Comparison of ENCODE assay signal across 11 cellular contexts in genomic region chr6:15715060-15715459, GRCh38. TPM values are rescaled to one million over a fixed set of nuclear protein-coding genes. Genes with fewer than 3 reads are reported as not detected.
A peak's percentile ranks its signal among the peaks of the same experiment; 100 is the strongest.
DNase-seq lines count a peak whose midpoint lies in the region; ATAC-seq, FAIRE-seq and TF ChIP-seq lines count a peak whose summit lies in the region.
"Had no signal": no experiment of that assay in that cellular context is flagged by ENCODE, and none has a peak within 500 bp of the region (broad histone marks: within the 10 kb centered on the region; RNA-seq: fewer than 3 reads in every experiment).

No MANE protein-coding gene starts in this region.

- H3K9ac ChIP-seq in mammary epithelial cell (ENCODE audit: insufficient read depth, low read length) (no peak overlapping the region), smooth muscle cell (ENCODE audit: low read depth) (no peak overlapping the region), HepG2 (ENCODE audit: insufficient read depth, low read depth, low read length) (no peak overlapping the region)

- POLR2A ChIA-PET in HepG2 (lab: Yijun Ruan, JAX), result no interaction called here

- H3K4me1 ChIP-seq in mammary epithelial cell (ENCODE audit: insufficient read depth, low read length) (peaks cover 13% of the 10 kb centered on the region), smooth muscle cell (ENCODE audit: low read depth) (no peaks in the 10 kb centered on the region), HepG2 (ENCODE audit: insufficient read depth, low read length) (no peaks in the 10 kb centered on the region)

- H3K4me3 ChIP-seq in MG63, result no peak overlapping the region
- no peak overlapping the region for H3K4me3 ChIP-seq in mammary epithelial cell (replicated peaks in 1 of 3; ENCODE audit: insufficient read depth in 1 of 3, low read depth in 2 of 3, low read length in 3 of 3)
- H3K4me3 ChIP-seq in smooth muscle cell, result no peak overlapping the region
- no peak overlapping the region for H3K4me3 ChIP-seq in HepG2 (replicated peaks in 1 of 3; ENCODE audit: insufficient read depth in 1 of 3, low read depth in 2 of 3, low read length in 3 of 3)

- no peak for FAIRE-seq in HepG2 (lab: Jason Lieb, UNC)

- no peak for TF ChIP-seq POLR2A in HepG2 (IDR thresholded peaks at IDR 0.05; ENCODE audit: insufficient read depth in 1 of 2, low read depth in 2 of 2, low read length in 2 of 2)

- H3K9me3 ChIP-seq in MG63, result no peaks in the 10 kb centered on the region
- no peaks in the 10 kb centered on the region for H3K9me3 ChIP-seq in mammary epithelial cell (replicated peaks; ENCODE audit: insufficient read depth, low read length)
- H3K9me3 ChIP-seq in smooth muscle cell (replicated peaks; ENCODE audit: low read depth), result no peaks in the 10 kb centered on the region
- H3K9me3 ChIP-seq in HepG2 (ENCODE audit: low read length), result no peaks in the 10 kb centered on the region

- dilution Hi-C loops in mammary epithelial cell (cut with HindIII; ENCODE audit: low sequenced_read_pairs), result no loop called here

- ATAC-seq in HepG2, result no peak
- ATAC-seq in GM18907 (IDR thresholded peaks at IDR 0.05; ENCODE audit: unreplicated experiment), result no peak

- H3K79me2 ChIP-seq in mammary epithelial cell (ENCODE audit: insufficient read depth, low read length) (no peaks in the 10 kb centered on the region), smooth muscle cell (ENCODE audit: low read depth) (no peaks in the 10 kb centered on the region), HepG2 (ENCODE audit: insufficient read depth, low read length) (no peaks in the 10 kb centered on the region)

- WGBS in mammary epithelial cell (ENCODE audit: low coverage, missing lambda C conversion rate), result 50% methylated on average over 3 of the region's 3 CpGs
- 74% methylated on average over 3 of the region's 3 CpGs for WGBS in smooth muscle cell (ENCODE audit: low lambda C conversion rate)
- WGBS in HepG2 (ENCODE audit: low lambda C conversion rate), result 28% methylated on average over 3 of the region's 3 CpGs

- in situ Hi-C loops in mammary epithelial cell (cut with MboI; ENCODE audit: low sequenced_read_pairs in 2 of 2) (no loop called here), HepG2 (cut with HindIII; ENCODE audit: extremely low pct_ligation_motif_present, low pct_unique_long_range_greater_than_20kb) (no loop called here)

- TF ChIP-seq RAD21 in HepG2 (CRISPR knock-in tag; IDR thresholded peaks at IDR 0.05), result no peak

- CTCF ChIA-PET in mammary epithelial cell (lab: Charles Lee; ENCODE audit: low non-redundant PET) (no interaction called here), HepG2 (lab: Yijun Ruan, JAX; ENCODE audit: low intra/inter-chr PET ratio, low total read pairs) (no interaction called here)

- H3K27me3 ChIP-seq in MG63, result 0 out of 2 replicates have a peak, but pooled peaks cover 2% of the 10 kb centered on the region
- peaks cover 3% of the 10 kb centered on the region for H3K27me3 ChIP-seq in mammary epithelial cell (ENCODE audit: insufficient read depth, low read length)
- H3K27me3 ChIP-seq in smooth muscle cell (ENCODE audit: low read depth), result no peaks in the 10 kb centered on the region
- peaks cover 0 to 12% of the 10 kb centered on the region in 2 experiments; a peak in 1 of 5 replicates for H3K27me3 ChIP-seq in HepG2 (ENCODE audit: control insufficient read depth in 1 of 2, insufficient read depth in 2 of 2, low read length in 2 of 2)

- H3K36me3 ChIP-seq in MG63 (no peaks in the 10 kb centered on the region), mammary epithelial cell (ENCODE audit: insufficient read depth, low read length) (no peaks in the 10 kb centered on the region), smooth muscle cell (ENCODE audit: low read depth) (no peaks in the 10 kb centered on the region), HepG2 (replicated peaks in 1 of 2; ENCODE audit: control insufficient read depth in 1 of 2, insufficient read depth in 2 of 2, low read length in 2 of 2) (no peaks in the 10 kb centered on the region)

- BruUV-seq in mammary epithelial cell (replicated peaks; lab: Mats Ljungman, UMichigan) (no TSS peak), HepG2 (replicated peaks; lab: Mats Ljungman, UMichigan) (no TSS peak)

- H2AFZ ChIP-seq in mammary epithelial cell (ENCODE audit: low read depth, low read length) (no peak overlapping the region), smooth muscle cell (ENCODE audit: low read depth) (no peak overlapping the region), HepG2 (ENCODE audit: low read length) (no peak overlapping the region)

- intact Hi-C loops in mammary epithelial cell (cut with micrococcal nuclease) (no loop called here), HepG2 (cut with micrococcal nuclease; ENCODE audit: unreplicated experiment) (no loop called here)

- TF ChIP-seq EP300 in HepG2 (IDR thresholded peaks at IDR 0.05; ENCODE audit: low read depth in 2 of 2, low read length in 2 of 2) (no peak), HepG2 (CRISPR knock-in tag; IDR thresholded peaks at IDR 0.05; ENCODE audit: borderline replicate concordance) (no peak)

- DNase-seq in activated T-cell treated with anti-CD3 and anti-CD28 coated beads for 24 hours (ENCODE audit: low read depth), result peak; percentile 12
- DNase-seq in activated T-cell treated with anti-CD3 and anti-CD28 coated beads, Interleukin-2, amount 50 U/mL, for 1 hour, result no peak
- DNase-seq in MG63, result peak; percentile 58
- peak; percentile 89 for DNase-seq in mammary epithelial cell
- no peak for DNase-seq in smooth muscle cell (lab: John Stamatoyannopoulos, UW; ENCODE audit: unreplicated experiment)
- DNase-seq in HepG2 (ENCODE audit: low spot score), result no peak
- DNase-seq in NK-92 (lab: John Stamatoyannopoulos, UW; ENCODE audit: unreplicated experiment), result no peak
- DNase-seq: activated CD4-positive, alpha-beta T cell treated with anti-CD3 and anti-CD28 coated beads, Interleukin-2, amount 50 U/mL, for 1 hour; amniotic stem cell; NCI-H1092 had no signal

- no peak overlapping the region for H3K4me2 ChIP-seq in mammary epithelial cell (ENCODE audit: insufficient read depth, low read depth, low read length)
- H3K4me2 ChIP-seq in smooth muscle cell, result no peak overlapping the region
- H3K4me2 ChIP-seq in HepG2 (ENCODE audit: low read depth, low read length), result no peak overlapping the region

- H3K27ac ChIP-seq in mammary epithelial cell (ENCODE audit: insufficient read depth, low read depth, low read length), result no peak overlapping the region
- peak overlapping the region; percentile 4 for H3K27ac ChIP-seq in smooth muscle cell (ENCODE audit: low read depth)
- no peak overlapping the region for H3K27ac ChIP-seq in HepG2 (ENCODE audit: extremely low read length, insufficient read depth, low read length)

- no peak for TF ChIP-seq CTCF in mammary epithelial cell (conservative IDR thresholded peaks at IDR 0.05 in 1 of 2, IDR thresholded peaks at IDR 0.05 in 1 of 2; ENCODE audit: extremely low read depth in 1 of 2, insufficient read depth in 1 of 2, low read depth in 1 of 2, low read length in 2 of 2)
- TF ChIP-seq CTCF in smooth muscle cell (IDR thresholded peaks at IDR 0.05; ENCODE audit: borderline replicate concordance, insufficient read depth, poor library complexity, severe bottlenecking), result no peak
- no peak for TF ChIP-seq CTCF in HepG2 (CRISPR knock-in tag; IDR thresholded peaks at IDR 0.05)

- no peaks in the 10 kb centered on the region for H4K20me1 ChIP-seq in mammary epithelial cell (ENCODE audit: insufficient read depth, low read length)
- no peaks in the 10 kb centered on the region for H4K20me1 ChIP-seq in smooth muscle cell (ENCODE audit: low read depth)
- H4K20me1 ChIP-seq in HepG2 (ENCODE audit: insufficient read depth, low read length), result no peaks in the 10 kb centered on the region

- no peaks in the 10 kb centered on the region for H3F3A ChIP-seq in smooth muscle cell (ENCODE audit: low read depth)

TF ChIP-seq in HepG2, 621 proteins besides CTCF, POLR2A, EP300 and RAD21 (continues in another document):
- TF ChIP-seq NR2F1 (CRISPR knock-in tag; IDR thresholded peaks at IDR 0.05) (no peak), XRCC5 (optimal IDR thresholded peaks at IDR 0.05; ENCODE audit: low read length) (no peak)

RNA-seq across cellular contexts. Expression of gene DTNBP1, which starts 52.2 kb away (rescaled TPM):
- total RNA-seq in MG63 (2014; rRNA removed; shearing (Covaris generic); ENCODE audit: low replicate concordance), result 2.0 and 10.3 TPM in 2 replicates
- total RNA-seq in mammary epithelial cell (1 to 10 TPM; 2.8 to 9.9 TPM), smooth muscle cell (13.9 and 24.2 TPM in 2 replicates), HepG2 (2016; rRNA removed; fragmentation: Illumina TruSeq; extraction: Trizol) (6.6 and 12.7 TPM in 2 replicates)
- polyA plus RNA-seq in mammary epithelial cell (11.1 TPM), smooth muscle cell (11.9 and 14.6 TPM in 2 replicates), HepG2 (2011; rRNA removed) (19.1 and 23.6 TPM in 2 replicates)
- polyA minus RNA-seq in mammary epithelial cell, result 10.1 TPM
- 4.0 and 6.3 TPM in 2 replicates for total RNA-seq in HepG2 (2016; cell fraction: cytosol; rRNA removed; fragmentation: Illumina TruSeq; extraction: Trizol; ENCODE audit: low read depth)
- 7.4 and 13.1 TPM in 2 replicates for total RNA-seq in HepG2 (2016; cell fraction: insoluble cytoplasmic fraction; rRNA removed; fragmentation: Illumina TruSeq; extraction: Trizol)
- 7.6 and 10.7 TPM in 2 replicates for total RNA-seq in HepG2 (2016; cell fraction: membrane; rRNA removed; fragmentation: Illumina TruSeq; extraction: Trizol)
- total RNA-seq in HepG2 (2016; cell fraction: nucleus; rRNA removed; fragmentation: Illumina TruSeq; extraction: Trizol), result 9.5 and 10.2 TPM in 2 replicates
- 14.8 and 15.9 TPM in 2 replicates for polyA plus RNA-seq in HepG2 (2011; cell fraction: cytosol; rRNA removed)
- 10.7 and 11.1 TPM in 2 replicates for polyA plus RNA-seq in HepG2 (2011; cell fraction: nucleus; rRNA removed)
- polyA plus RNA-seq in HepG2 (2012), result 7.9 and 12.4 TPM in 2 replicates
- polyA plus RNA-seq in HepG2 (2016; cell fraction: cytosol; fragmentation: Illumina TruSeq; extraction: Trizol; ENCODE audit: low read depth), result 6.9 and 8.6 TPM in 2 replicates
- 21.9 and 26.4 TPM in 2 replicates for polyA plus RNA-seq in HepG2 (2016; cell fraction: insoluble cytoplasmic fraction; fragmentation: Illumina TruSeq; extraction: Trizol; ENCODE audit: low read depth)
- polyA plus RNA-seq in HepG2 (2016; cell fraction: membrane; fragmentation: Illumina TruSeq; extraction: Trizol; ENCODE audit: low read depth), result 12.4 and 13.5 TPM in 2 replicates
- 13.9 and 16.8 TPM in 2 replicates for polyA plus RNA-seq in HepG2 (2016; cell fraction: nucleus; fragmentation: Illumina TruSeq; extraction: Trizol; ENCODE audit: insufficient read depth, low read depth)
- polyA minus RNA-seq in HepG2 (2011; rRNA and poly(A)+ RNA removed; ENCODE audit: low replicate concordance), result 13.1 and 15.6 TPM in 2 replicates
- polyA minus RNA-seq in HepG2 (2011; cell fraction: cytosol; rRNA and poly(A)+ RNA removed), result 7.1 and 7.2 TPM in 2 replicates
- 7.9 and 9.2 TPM in 2 replicates for polyA minus RNA-seq in HepG2 (2011; cell fraction: nucleus; rRNA and poly(A)+ RNA removed)

Comparison
In these comparisons a context has a peak if more than half of its experiments do, and no peak if none do; other contexts are left out.
1. DNase-seq: peak in activated T-cell treated with anti-CD3 and anti-CD28 coated beads for 24 hours (single experiment), MG63 (single experiment) and mammary epithelial cell (single experiment); none in activated T-cell treated with anti-CD3 and anti-CD28 coated beads, Interleukin-2, amount 50 U/mL, for 1 hour (single experiment), smooth muscle cell (single experiment), HepG2 (single experiment) and NK-92 (single experiment).